In genomic region chr1:54464477-54465146, GRCh38 we compare ENCODE assay signal across 1 cellular context.
TF ChIP-seq lines count a peak whose summit lies in the region.

No MANE protein-coding gene starts in this region.

TF ChIP-seq in K562, 482 proteins besides CTCF, POLR2A, EP300 and RAD21 (continued from another document):
- no peak for TF ChIP-seq CLOCK (CRISPR knock-in tag; IDR thresholded peaks at IDR 0.05; ENCODE audit: borderline replicate concordance)
- TF ChIP-seq RFX5 (IDR thresholded peaks at IDR 0.05; ENCODE audit: low read depth, low read length), result no peak
- TF ChIP-seq GTF2F1 (IDR thresholded peaks at IDR 0.05; ENCODE audit: low read depth, low read length), result no peak
- TF ChIP-seq YY1 (IDR thresholded peaks at IDR 0.05; ENCODE audit: borderline replicate concordance in 1 of 3, control insufficient read depth in 1 of 3, extremely low read depth in 1 of 3, insufficient read depth in 3 of 3, insufficient read length in 1 of 3, insufficient replicate concordance in 2 of 3, low read depth in 1 of 3, low read length in 2 of 3), result peak in 2 of 3 experiments; percentile 16 to 74
- TF ChIP-seq ZBTB33 (CRISPR knock-in tag; IDR thresholded peaks at IDR 0.05), result peak; percentile 50; the same call in 1 of the 2 replicates
- TF ChIP-seq MYC (IDR thresholded peaks at IDR 0.05; ENCODE audit: low read depth, low read length), result peak; percentile 30; the same call in 1 of the 2 replicates
- TF ChIP-seq MYC (CRISPR knock-in tag; IDR thresholded peaks at IDR 0.05; ENCODE audit: borderline replicate concordance, low read depth), result no peak
- peak; percentile 85 for TF ChIP-seq CREM (IDR thresholded peaks at IDR 0.05; ENCODE audit: low read depth)
- TF ChIP-seq NCOA1 (IDR thresholded peaks at IDR 0.05; ENCODE audit: low read depth), result peak; percentile 91; the same call in 1 of the 2 replicates
- TF ChIP-seq POLR2G (IDR thresholded peaks at IDR 0.05; ENCODE audit: low read depth, low read length), result 0 out of 2 replicates have a peak, but pooled peaks have one; percentile 33
- no peak for TF ChIP-seq ZZZ3 (IDR thresholded peaks at IDR 0.05)
- no peak for TF ChIP-seq SNRNP70 (optimal IDR thresholded peaks at IDR 0.05; ENCODE audit: low read depth, low read length)
- no peak for TF ChIP-seq ZNF121 (CRISPR knock-in tag; conservative IDR thresholded peaks at IDR 0.05)
- TF ChIP-seq JUNB (CRISPR knock-in tag; conservative IDR thresholded peaks at IDR 0.05), result no peak
- peak; percentile 98 for TF ChIP-seq RNF2 (IDR thresholded peaks at IDR 0.05)
- TF ChIP-seq ZMIZ1 (IDR thresholded peaks at IDR 0.05; ENCODE audit: low read depth in 2 of 2, low read length in 2 of 2), result peak in 1 of 2 experiments; percentile 93; a peak in 2 of 4 replicates
- TF ChIP-seq TFAM (CRISPR knock-in tag; conservative IDR thresholded peaks at IDR 0.05), result no peak
- TF ChIP-seq CEBPG (CRISPR knock-in tag; IDR thresholded peaks at IDR 0.05), result no peak
- TF ChIP-seq CEBPG (tag; conservative IDR thresholded peaks at IDR 0.05 in 1 of 2, IDR thresholded peaks at IDR 0.05 in 1 of 2), result no peak
- peak; percentile 91 for TF ChIP-seq NEUROD1 (IDR thresholded peaks at IDR 0.05; ENCODE audit: borderline replicate concordance, low read depth, low read length, partially characterized antibody)
- TF ChIP-seq RFX1 (IDR thresholded peaks at IDR 0.05), result no peak
- TF ChIP-seq NR4A1 (CRISPR knock-in tag; IDR thresholded peaks at IDR 0.05), result peak; percentile 64; the same call in 1 of the 2 replicates
- TF ChIP-seq NR4A1 (tag; IDR thresholded peaks at IDR 0.05), result peak; percentile 48; the same call in 1 of the 2 replicates
- TF ChIP-seq E2F1 (CRISPR knock-in tag; IDR thresholded peaks at IDR 0.05), result no peak
- TF ChIP-seq XRCC5 (IDR thresholded peaks at IDR 0.05; ENCODE audit: low read depth, low read length), result no peak
- TF ChIP-seq AFF1 (IDR thresholded peaks at IDR 0.05; ENCODE audit: low read depth in 1 of 2, partially characterized antibody in 2 of 2), result peak in 1 of 2 experiments; percentile 78
- peak; percentile 68 for TF ChIP-seq ATF3 (IDR thresholded peaks at IDR 0.05)
- TF ChIP-seq ATF3 (CRISPR knock-in tag; conservative IDR thresholded peaks at IDR 0.05), result no peak
- no peak for TF ChIP-seq PHB (CRISPR knock-in tag; IDR thresholded peaks at IDR 0.05)
- TF ChIP-seq ZSCAN29 (IDR thresholded peaks at IDR 0.05), result no peak
- TF ChIP-seq LCOR (CRISPR knock-in tag; IDR thresholded peaks at IDR 0.05), result peak; percentile 90; the same call in 1 of the 2 replicates
- peak; percentile 60 for TF ChIP-seq USF1 (CRISPR knock-in tag; IDR thresholded peaks at IDR 0.05)
- no peak for TF ChIP-seq CHD2 (IDR thresholded peaks at IDR 0.05; ENCODE audit: low read depth, low read length)
- no peak for TF ChIP-seq SIX5 (IDR thresholded peaks at IDR 0.05; ENCODE audit: borderline replicate concordance in 1 of 2, insufficient read depth in 1 of 2, low read depth in 1 of 2, low read length in 2 of 2)
- no peak for TF ChIP-seq ZNF224 (CRISPR knock-in tag; IDR thresholded peaks at IDR 0.05)
- TF ChIP-seq ZNF79 (CRISPR knock-in tag; IDR thresholded peaks at IDR 0.05; ENCODE audit: low read depth), result no peak
- TF ChIP-seq ZNF384 (IDR thresholded peaks at IDR 0.05; ENCODE audit: low read depth, low read length), result no peak
- peak; percentile 62; the same call in 1 of the 2 replicates for TF ChIP-seq ZNF239 (CRISPR knock-in tag; IDR thresholded peaks at IDR 0.05)
- peak; percentile 96 for TF ChIP-seq HDAC3 (IDR thresholded peaks at IDR 0.05; ENCODE audit: borderline replicate concordance, partially characterized antibody)
- TF ChIP-seq ZBTB5 (IDR thresholded peaks at IDR 0.05), result no peak
- TF ChIP-seq SIRT6 (IDR thresholded peaks at IDR 0.05; ENCODE audit: low read depth, low read length), result no peak
- TF ChIP-seq SRSF1 (IDR thresholded peaks at IDR 0.05; ENCODE audit: low read depth, low read length), result no peak
- TF ChIP-seq CBX3 (IDR thresholded peaks at IDR 0.05; ENCODE audit: borderline replicate concordance in 1 of 2, low read length in 2 of 2), result peak in 1 of 2 experiments; percentile 78; a peak in 1 of 3 replicates
- TF ChIP-seq PCBP2 (IDR thresholded peaks at IDR 0.05; ENCODE audit: low read depth, low read length, poor library complexity, severe bottlenecking), result no peak
- TF ChIP-seq ZNF184 (CRISPR knock-in tag; IDR thresholded peaks at IDR 0.05), result no peak
